ENCODE assay signal across 7 cellular contexts in the genomic region with DNA sequence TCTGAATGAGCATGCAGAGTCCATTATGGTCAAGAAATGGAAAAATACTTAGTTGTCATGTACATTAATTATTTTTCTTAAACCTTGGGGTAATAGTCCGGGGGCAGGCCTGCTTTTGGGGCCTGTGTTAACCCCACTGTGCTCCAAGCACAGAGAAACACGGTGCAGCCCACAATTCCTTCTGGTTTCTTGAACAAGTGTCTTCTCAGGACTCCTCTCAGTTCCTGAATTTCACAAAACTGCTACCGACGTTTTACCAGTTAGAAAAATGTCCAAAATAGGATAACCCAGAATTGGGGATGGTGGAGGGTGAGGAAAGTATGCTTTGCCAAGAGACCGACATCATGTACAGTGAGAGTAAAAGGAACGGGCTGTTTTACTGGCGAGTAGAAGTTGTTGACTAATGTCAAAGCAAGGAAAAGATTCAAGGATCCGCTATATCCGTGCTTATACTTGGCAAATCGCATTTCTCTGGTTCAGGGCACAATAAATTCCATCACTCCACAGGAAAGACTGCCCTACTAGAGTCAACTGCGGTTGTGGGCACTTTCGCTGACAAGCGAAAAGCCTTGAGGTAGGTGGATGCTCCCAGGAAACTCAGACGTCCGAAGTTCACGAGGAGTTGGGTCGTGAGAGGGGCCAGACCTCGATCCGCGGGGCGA. TPM values are rescaled to one million over a fixed set of nuclear protein-coding genes. Genes with fewer than 3 reads are reported as not detected.
A peak's percentile ranks its signal among the peaks of the same experiment; 100 is the strongest.
DNase-seq lines count a peak whose midpoint lies in the region; ATAC-seq and TF ChIP-seq lines count a peak whose summit lies in the region.

No MANE protein-coding gene starts in this region.

- peaks cover 19% of the 10 kb centered on the region for H3K27me3 Mint-ChIP-seq in WTC11 (ENCODE audit: low read depth)
- no peaks in the 10 kb centered on the region for H3K27me3 Mint-ChIP-seq in stimulated activated memory B cell treated with anti-CD40 and anti-IgM and Interleukin-4, amounts not matched to agents 10 μg/mL and 1 μg/mL and 100 μg/mL, for 72 hours

- CTCF ChIA-PET in WTC11 (lab: Charles Lee) = interaction anchor here (0.7 to 1.2 kb wide), 6 partner anchors 24 to 692 kb away, joined by 3 to 5 read pairs (median 3); a partner anchor contains a TSS

- peaks cover 17% of the 10 kb centered on the region for H3K27me3 ChIP-seq in iPS-15b (ENCODE audit: control insufficient read depth, insufficient read depth, low read length)

- H3K36me3 ChIP-seq in iPS-15b (ENCODE audit: control insufficient read depth, insufficient read depth, low read length) = no peaks in the 10 kb centered on the region

- H3K36me3 Mint-ChIP-seq in WTC11 = peaks cover 7% of the 10 kb centered on the region
- H3K36me3 Mint-ChIP-seq in stimulated activated memory B cell treated with anti-CD40 and anti-IgM and Interleukin-4, amounts not matched to agents 10 μg/mL and 1 μg/mL and 100 μg/mL, for 72 hours = peaks cover 5% of the 10 kb centered on the region

- H3K9me3 Mint-ChIP-seq in WTC11 = no peaks in the 10 kb centered on the region
- H3K9me3 Mint-ChIP-seq in stimulated activated memory B cell treated with anti-CD40 and anti-IgM and Interleukin-4, amounts not matched to agents 10 μg/mL and 1 μg/mL and 100 μg/mL, for 72 hours = no peaks in the 10 kb centered on the region

- peak overlapping the region; percentile 64 for H3K4me3 ChIP-seq in HFF-Myc (replicated peaks; ENCODE audit: low read depth, low read length)
- H3K4me3 ChIP-seq in iPS-15b (ENCODE audit: low read depth, low read length) = peak overlapping the region; percentile 91

- POLR2A ChIA-PET in WTC11 (lab: Charles Lee) = interaction anchor here (1.4 kb wide), 1 partner anchor 54 kb away, joined by 5 read pairs; a partner anchor contains a TSS

- no peaks in the 10 kb centered on the region for H3K9me3 ChIP-seq in iPS-15b (ENCODE audit: control insufficient read depth, insufficient read depth, low read length)

- TF ChIP-seq CTCF in HFF-Myc (IDR thresholded peaks at IDR 0.05; ENCODE audit: low read depth, low read length, missing control alignments) (no peak), WTC11 (IDR thresholded peaks at IDR 0.05) (no peak)

- H3K4me3 Mint-ChIP-seq in WTC11 = peak overlapping the region; percentile 85
- peak overlapping the region; percentile 88 for H3K4me3 Mint-ChIP-seq in stimulated activated memory B cell treated with anti-CD40 and anti-IgM and Interleukin-4, amounts not matched to agents 10 μg/mL and 1 μg/mL and 100 μg/mL, for 72 hours

- peak overlapping the region; percentile 56 for H3K9ac ChIP-seq in iPS-15b (ENCODE audit: low read depth, low read length)

- no peak overlapping the region for H3K27ac Mint-ChIP-seq in WTC11
- peak overlapping the region; percentile 97 for H3K27ac Mint-ChIP-seq in stimulated activated memory B cell treated with anti-CD40 and anti-IgM and Interleukin-4, amounts not matched to agents 10 μg/mL and 1 μg/mL and 100 μg/mL, for 72 hours

- peaks cover 21% of the 10 kb centered on the region for H3K4me1 ChIP-seq in iPS-15b (ENCODE audit: control insufficient read depth, insufficient read depth, low read length)

- peaks cover 27% of the 10 kb centered on the region for H3K4me1 Mint-ChIP-seq in WTC11
- H3K4me1 Mint-ChIP-seq in stimulated activated memory B cell treated with anti-CD40 and anti-IgM and Interleukin-4, amounts not matched to agents 10 μg/mL and 1 μg/mL and 100 μg/mL, for 72 hours = peaks cover 41% of the 10 kb centered on the region

- peak; percentile 3; the same call in 1 of the 2 replicates for ATAC-seq in WTC11
- ATAC-seq in stimulated activated memory B cell treated with anti-CD40 and anti-IgM and Interleukin-4, amounts not matched to agents 10 μg/mL and 1 μg/mL and 100 μg/mL, for 72 hours = no peak
- ATAC-seq in GM19397 (IDR thresholded peaks at IDR 0.05; ENCODE audit: unreplicated experiment) = no peak
- no peak for ATAC-seq in GM21619 (IDR thresholded peaks at IDR 0.05; ENCODE audit: unreplicated experiment)

- DNase-seq in HFF-Myc (ENCODE audit: extremely low read depth, low read depth) = no peak
- no peak for DNase-seq in WTC11 (ENCODE audit: low spot score)
- no peak for DNase-seq in NCI-H2107 (lab: John Stamatoyannopoulos, UW)

TF ChIP-seq in WTC11, 78 proteins besides CTCF, POLR2A, EP300 and RAD21 (continues in another document):
- TF ChIP-seq SOX15 (CRISPR knock-in tag; IDR thresholded peaks at IDR 0.05) (no peak), JAZF1 (CRISPR knock-in tag; IDR thresholded peaks at IDR 0.05) (no peak), ESRRA (CRISPR knock-in tag; IDR thresholded peaks at IDR 0.05; ENCODE audit: borderline replicate concordance) (no peak), IRF2 (CRISPR knock-in tag; IDR thresholded peaks at IDR 0.05; ENCODE audit: borderline replicate concordance, low read depth) (no peak), NFYB (CRISPR knock-in tag; conservative IDR thresholded peaks at IDR 0.05; ENCODE audit: low read depth) (no peak), ATF1 (CRISPR knock-in tag; IDR thresholded peaks at IDR 0.05) (no peak; the same call in 1 of the 2 replicates), SMAD4 (CRISPR knock-in tag; IDR thresholded peaks at IDR 0.05) (no peak), NFATC4 (CRISPR knock-in tag; IDR thresholded peaks at IDR 0.05) (no peak), MXD4 (CRISPR knock-in tag; IDR thresholded peaks at IDR 0.05; ENCODE audit: borderline replicate concordance) (no peak)
- TF ChIP-seq, protein P1, sequence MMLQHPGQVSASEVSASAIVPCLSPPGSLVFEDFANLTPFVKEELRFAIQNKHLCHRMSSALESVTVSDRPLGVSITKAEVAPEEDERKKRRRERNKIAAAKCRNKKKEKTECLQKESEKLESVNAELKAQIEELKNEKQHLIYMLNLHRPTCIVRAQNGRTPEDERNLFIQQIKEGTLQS (CRISPR knock-in tag; conservative IDR thresholded peaks at IDR 0.05) = no peak
- TF ChIP-seq, protein P2, sequence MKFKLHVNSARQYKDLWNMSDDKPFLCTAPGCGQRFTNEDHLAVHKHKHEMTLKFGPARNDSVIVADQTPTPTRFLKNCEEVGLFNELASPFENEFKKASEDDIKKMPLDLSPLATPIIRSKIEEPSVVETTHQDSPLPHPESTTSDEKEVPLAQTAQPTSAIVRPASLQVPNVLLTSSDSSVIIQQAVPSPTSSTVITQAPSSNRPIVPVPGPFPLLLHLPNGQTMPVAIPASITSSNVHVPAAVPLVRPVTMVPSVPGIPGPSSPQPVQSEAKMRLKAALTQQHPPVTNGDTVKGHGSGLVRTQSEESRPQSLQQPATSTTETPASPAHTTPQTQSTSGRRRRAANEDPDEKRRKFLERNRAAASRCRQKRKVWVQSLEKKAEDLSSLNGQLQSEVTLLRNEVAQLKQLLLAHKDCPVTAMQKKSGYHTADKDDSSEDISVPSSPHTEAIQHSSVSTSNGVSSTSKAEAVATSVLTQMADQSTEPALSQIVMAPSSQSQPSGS (CRISPR knock-in tag; IDR thresholded peaks at IDR 0.05; ENCODE audit: borderline replicate concordance, low read depth) = no peak
- TF ChIP-seq, protein P3, sequence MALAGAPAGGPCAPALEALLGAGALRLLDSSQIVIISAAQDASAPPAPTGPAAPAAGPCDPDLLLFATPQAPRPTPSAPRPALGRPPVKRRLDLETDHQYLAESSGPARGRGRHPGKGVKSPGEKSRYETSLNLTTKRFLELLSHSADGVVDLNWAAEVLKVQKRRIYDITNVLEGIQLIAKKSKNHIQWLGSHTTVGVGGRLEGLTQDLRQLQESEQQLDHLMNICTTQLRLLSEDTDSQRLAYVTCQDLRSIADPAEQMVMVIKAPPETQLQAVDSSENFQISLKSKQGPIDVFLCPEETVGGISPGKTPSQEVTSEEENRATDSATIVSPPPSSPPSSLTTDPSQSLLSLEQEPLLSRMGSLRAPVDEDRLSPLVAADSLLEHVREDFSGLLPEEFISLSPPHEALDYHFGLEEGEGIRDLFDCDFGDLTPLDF (CRISPR knock-in tag; IDR thresholded peaks at IDR 0.05) = no peak
- TF ChIP-seq, protein P4, sequence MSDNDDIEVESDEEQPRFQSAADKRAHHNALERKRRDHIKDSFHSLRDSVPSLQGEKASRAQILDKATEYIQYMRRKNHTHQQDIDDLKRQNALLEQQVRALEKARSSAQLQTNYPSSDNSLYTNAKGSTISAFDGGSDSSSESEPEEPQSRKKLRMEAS (CRISPR knock-in tag; IDR thresholded peaks at IDR 0.05) = no peak
- TF ChIP-seq, protein P5, sequence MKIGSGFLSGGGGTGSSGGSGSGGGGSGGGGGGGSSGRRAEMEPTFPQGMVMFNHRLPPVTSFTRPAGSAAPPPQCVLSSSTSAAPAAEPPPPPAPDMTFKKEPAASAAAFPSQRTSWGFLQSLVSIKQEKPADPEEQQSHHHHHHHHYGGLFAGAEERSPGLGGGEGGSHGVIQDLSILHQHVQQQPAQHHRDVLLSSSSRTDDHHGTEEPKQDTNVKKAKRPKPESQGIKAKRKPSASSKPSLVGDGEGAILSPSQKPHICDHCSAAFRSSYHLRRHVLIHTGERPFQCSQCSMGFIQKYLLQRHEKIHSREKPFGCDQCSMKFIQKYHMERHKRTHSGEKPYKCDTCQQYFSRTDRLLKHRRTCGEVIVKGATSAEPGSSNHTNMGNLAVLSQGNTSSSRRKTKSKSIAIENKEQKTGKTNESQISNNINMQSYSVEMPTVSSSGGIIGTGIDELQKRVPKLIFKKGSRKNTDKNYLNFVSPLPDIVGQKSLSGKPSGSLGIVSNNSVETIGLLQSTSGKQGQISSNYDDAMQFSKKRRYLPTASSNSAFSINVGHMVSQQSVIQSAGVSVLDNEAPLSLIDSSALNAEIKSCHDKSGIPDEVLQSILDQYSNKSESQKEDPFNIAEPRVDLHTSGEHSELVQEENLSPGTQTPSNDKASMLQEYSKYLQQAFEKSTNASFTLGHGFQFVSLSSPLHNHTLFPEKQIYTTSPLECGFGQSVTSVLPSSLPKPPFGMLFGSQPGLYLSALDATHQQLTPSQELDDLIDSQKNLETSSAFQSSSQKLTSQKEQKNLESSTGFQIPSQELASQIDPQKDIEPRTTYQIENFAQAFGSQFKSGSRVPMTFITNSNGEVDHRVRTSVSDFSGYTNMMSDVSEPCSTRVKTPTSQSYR (CRISPR knock-in tag; IDR thresholded peaks at IDR 0.05) = no peak

RNA-seq across cellular contexts. Expression of a gene that starts 0.5 kb away (rescaled TPM):
- 11.3 to 13.9 TPM (median 12.9 TPM) in 3 replicates for total RNA-seq in WTC11 (2021)

RNA-seq across cellular contexts. Expression of a gene that starts 54.1 kb away (rescaled TPM):
- total RNA-seq in WTC11 (2021) = 10.0 to 12.3 TPM (median 12.0 TPM) in 3 replicates
